ENCODE assay signal across 8 cellular contexts in genomic region chr2:24919977-24920812, GRCh38. TPM values are rescaled to one million over a fixed set of nuclear protein-coding genes. Genes with fewer than 3 reads are reported as not detected.
DNase-seq lines count a peak whose midpoint lies in the region; ATAC-seq, FAIRE-seq and TF ChIP-seq lines count a peak whose summit lies in the region.

Gene ADCY3 (minus strand): TSS chr2:24920237. CDS start chr2:24918987, 1,250 bp downstream.

- TF ChIP-seq POLR2A in breast epithelium (IDR thresholded peaks at IDR 0.05), result no peak

- no peak for TF ChIP-seq CTCF in VCaP (conservative IDR thresholded peaks at IDR 0.05)
- TF ChIP-seq CTCF in breast epithelium (IDR thresholded peaks at IDR 0.05), result no peak

- H3K4me1 ChIP-seq in HUES64 (ENCODE audit: insufficient read depth, low read length) (peaks cover 8% of the 10 kb centered on the region; the same call in 1 of the 2 replicates), breast epithelium (peaks cover 0 to 9% of the 10 kb centered on the region in 2 donors), small intestine (ENCODE audit: control insufficient read depth in 2 of 2, insufficient read depth in 1 of 2, low read depth in 1 of 2, low read length in 1 of 2) (no peaks in the 10 kb centered on the region)

- H3K9ac ChIP-seq in HUES64 (ENCODE audit: low read depth, low read length), result peak within 1 kb of the TSS; percentile 53

- WGBS in HUES64, result under 1% methylated on average over 125 of the region's 125 CpGs
- 0 to 1% (median 0%) methylated on average over 41 to 125 of the region's 125 CpGs for WGBS in small intestine, 3 donors

- H3K27ac ChIP-seq in HUES64 (ENCODE audit: low read depth, low read length) (no peak within 1 kb of the TSS), VCaP (peak within 1 kb of the TSS; percentile 82), breast epithelium (peak within 1 kb of the TSS; percentile 67 to 88), small intestine (ENCODE audit: low read depth in 1 of 2, low read length in 1 of 2) (peak within 1 kb of the TSS in 1 of 2 donors; percentile 77)

- H3K27me3 ChIP-seq in HUES64 (ENCODE audit: insufficient read depth, low read length) (peaks cover 11% of the 10 kb centered on the region; the same call in 1 of the 2 replicates), breast epithelium (no peaks in the 10 kb centered on the region), small intestine (ENCODE audit: control insufficient read depth in 2 of 2, insufficient read depth in 2 of 2, low read length in 2 of 2) (no peaks in the 10 kb centered on the region)

- H3K4me3 ChIP-seq in HUES64 (ENCODE audit: low read length) (peak within 1 kb of the TSS; percentile 58), breast epithelium (peak within 1 kb of the TSS; percentile 60 to 96 (median 70)), small intestine (ENCODE audit: low read depth in 1 of 2, low read length in 2 of 2) (peak within 1 kb of the TSS; percentile 74 to 76)

- no peak for FAIRE-seq in small intestine (lab: Jason Lieb, UNC)

- peak; percentile 49 for ATAC-seq in GM21367 (IDR thresholded peaks at IDR 0.05; ENCODE audit: unreplicated experiment)

- DNase-seq in D341Med (ENCODE audit: low spot score) (peak; percentile 85), breast epithelium (ENCODE audit: low spot score in 2 of 2) (peak in 1 of 2 donors; percentile 52), iPS-NIHi11 (ENCODE audit: low spot score) (peak; percentile 86), small intestine (peak; percentile 41), NCI-H1092 treated with DMSO at 0.1 percent for 48 hours (lab: John Stamatoyannopoulos, UW) (no peak)

- intact Hi-C loops in breast epithelium (cut with DNase I; ENCODE audit: low total_unique reads), result loop anchor here (5.0 kb wide), 1 partner anchor 1637 kb away; no protein-coding TSS in a partner anchor

- H3K36me3 ChIP-seq in HUES64 (ENCODE audit: insufficient read depth, low read length) (no peaks in the 10 kb centered on the region), breast epithelium (no peaks in the 10 kb centered on the region), small intestine (ENCODE audit: control insufficient read depth in 2 of 2, insufficient read depth in 2 of 2, low read length in 2 of 2) (no peaks in the 10 kb centered on the region)

- no peaks in the 10 kb centered on the region for H3K9me3 ChIP-seq in HUES64 (ENCODE audit: insufficient read depth, low read depth, low read length)
- no peaks in the 10 kb centered on the region for H3K9me3 ChIP-seq in breast epithelium
- H3K9me3 ChIP-seq in small intestine (ENCODE audit: control insufficient read depth, low read depth), result no peaks in the 10 kb centered on the region

RNA-seq across cellular contexts. Expression of gene ADCY3, which starts in this region (rescaled TPM):
- 15.4 TPM for polyA plus RNA-seq in HUES64 (2013, experiment 1 of 2)
- 18.1 TPM for polyA plus RNA-seq in HUES64 (2013, experiment 2 of 2)
- total RNA-seq in breast epithelium, result 10 to 100 TPM; 29.3 to 89.1 (median 56.1) TPM
- polyA plus RNA-seq in small intestine, result 10 to 100 TPM in 1 of 3 donors, 1 to 10 TPM in 2; 3.6 to 36.3 (median 4.3) TPM
